29 cellular contexts compared by ENCODE assay signal in the genomic region with DNA sequence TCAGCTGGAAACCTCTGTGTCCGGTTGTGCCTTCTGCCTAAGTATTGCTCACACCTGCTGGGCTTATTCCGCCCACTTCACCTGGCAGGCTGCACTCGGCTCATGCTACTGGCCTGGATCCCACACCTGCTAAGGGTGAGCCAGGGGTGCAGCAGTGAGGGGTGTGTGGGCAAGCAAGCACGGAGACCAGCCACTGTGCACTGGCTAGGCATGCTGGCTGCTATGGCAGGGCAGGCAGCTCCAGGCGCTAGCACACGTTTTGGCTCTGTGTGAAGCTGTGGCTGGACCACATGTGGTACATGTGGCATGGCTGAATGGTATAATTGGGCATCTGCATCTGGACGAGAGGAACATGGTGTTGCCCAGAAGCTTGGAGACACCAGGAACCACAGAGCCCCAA.
"Had no signal": no experiment of that assay in that cellular context is flagged by ENCODE, and none has a peak within 500 bp of the region (broad histone marks: within the 10 kb centered on the region; RNA-seq: fewer than 3 reads in every experiment).

No MANE protein-coding gene starts in this region.

- H3K27me3 ChIP-seq: adrenal gland, ascending aorta, dorsolateral prefrontal cortex, left lung, sigmoid colon, stomach, tibial artery had no signal

- H3K9me3 Mint-ChIP-seq: activated naive CD8-positive, alpha-beta T cell treated with anti-CD3 and anti-CD28 coated beads for 36 hours; brain had no signal

- H3K9me3 ChIP-seq: adrenal gland, ascending aorta, left lung, mucosa of descending colon, sigmoid colon, stomach, tibial artery had no signal

- H3K4me3 ChIP-seq: adrenal gland, ascending aorta, coronary artery, dorsolateral prefrontal cortex, left lung, mucosa of descending colon, sigmoid colon, stomach, tibial artery had no signal

- H3K4me3 Mint-ChIP-seq: activated naive CD8-positive, alpha-beta T cell treated with anti-CD3 and anti-CD28 coated beads for 36 hours; brain; natural killer cell treated with Interleukin-12 subunit alpha and Interleukin-12 subunit beta and Interleukin-15 and Interleukin-18, amount 100 ng/mL, for 72 hours; stimulated activated naive B cell treated with anti-CD40 and anti-IgM and Interleukin-4, amounts not matched to agents 10 μg/mL and 1 μg/mL and 100 μg/mL, for 72 hours; T-helper 17 cell had no signal

- ATAC-seq: activated CD4-positive, CD25-positive, alpha-beta regulatory T cell treated with anti-CD3 and anti-CD28 coated beads, Interleukin-2, amount 50 U/mL, for 24 hours; left lung; mucosa of descending colon; natural killer cell treated with Interleukin-12 subunit alpha and Interleukin-12 subunit beta and Interleukin-15 and Interleukin-18, amount 100 ng/mL, for 72 hours; stimulated activated naive B cell treated with anti-CD40 and anti-IgM and Interleukin-4, amounts not matched to agents 10 μg/mL and 1 μg/mL and 100 μg/mL, for 72 hours; T-helper 17 cell had no signal

- H3K4me1 ChIP-seq: adrenal gland, ascending aorta, left lung, sigmoid colon, tibial artery had no signal

- H3K36me3 Mint-ChIP-seq: activated naive CD8-positive, alpha-beta T cell treated with anti-CD3 and anti-CD28 coated beads for 36 hours; brain; natural killer cell treated with Interleukin-12 subunit alpha and Interleukin-12 subunit beta and Interleukin-15 and Interleukin-18, amount 100 ng/mL, for 72 hours; stimulated activated naive B cell treated with anti-CD40 and anti-IgM and Interleukin-4, amounts not matched to agents 10 μg/mL and 1 μg/mL and 100 μg/mL, for 72 hours had no signal

- H3K4me1 Mint-ChIP-seq: activated naive CD8-positive, alpha-beta T cell treated with anti-CD3 and anti-CD28 coated beads for 36 hours; stimulated activated naive B cell treated with anti-CD40 and anti-IgM and Interleukin-4, amounts not matched to agents 10 μg/mL and 1 μg/mL and 100 μg/mL, for 72 hours; T-helper 17 cell had no signal

- H3K27ac ChIP-seq: adrenal gland, ascending aorta, coronary artery, dorsolateral prefrontal cortex, left lung, sigmoid colon, stomach, tibial artery, WERI-Rb-1 had no signal

- H3K27ac Mint-ChIP-seq: activated naive CD8-positive, alpha-beta T cell treated with anti-CD3 and anti-CD28 coated beads for 36 hours; natural killer cell treated with Interleukin-12 subunit alpha and Interleukin-12 subunit beta and Interleukin-15 and Interleukin-18, amount 100 ng/mL, for 72 hours; progenitor cell of endocrine pancreas; stimulated activated naive B cell treated with anti-CD40 and anti-IgM and Interleukin-4, amounts not matched to agents 10 μg/mL and 1 μg/mL and 100 μg/mL, for 72 hours; T-helper 17 cell had no signal

- DNase-seq: activated CD4-positive, alpha-beta T cell treated with anti-CD3 and anti-CD28 coated beads for 48 hours; activated CD4-positive, alpha-beta T cell treated with anti-CD3 and anti-CD28 coated beads, Interleukin-2, amount 50 U/mL, for 48 hours; activated CD8-positive, alpha-beta memory T cell treated with anti-CD3 and anti-CD28 coated beads for 24 hours; activated effector memory CD4-positive, alpha-beta T cell treated with Interleukin-2 at 50 U/mL for 16 hours; activated naive CD4-positive, alpha-beta T cell treated with Interleukin-2 at 50 U/mL for 16 hours; activated naive CD8-positive, alpha-beta T cell treated with anti-CD3 and anti-CD28 coated beads for 36 hours; adrenal gland; dorsolateral prefrontal cortex; effector memory CD4-positive, alpha-beta T cell; left lung; mucosa of descending colon; retina; sigmoid colon; small intestine; stimulated activated CD4-positive, alpha-beta T cell treated with anti-CD3 and anti-CD28 coated beads, Interleukin-1b, Interleukin-23, amount 100 ng/mL, for 48 hours; stimulated activated CD4-positive, alpha-beta T cell treated with anti-CD3 and anti-CD28 coated beads, Interleukin-4, amount 100 ng/mL, for 4 hours; stimulated activated CD8-positive, alpha-beta memory T cell treated with anti-CD3 and anti-CD28 coated beads, Interleukin-4, amount 100 ng/mL, for 48 hours; stimulated activated naive B cell treated with anti-CD40 and anti-IgM and Interleukin-4, amounts not matched to agents 10 μg/mL and 1 μg/mL and 100 μg/mL, for 72 hours; stomach; T-helper 17 cell; T1000; tibial artery; WERI-Rb-1 had no signal

- H3K36me3 ChIP-seq: adrenal gland, ascending aorta, left lung, sigmoid colon, stomach, tibial artery, WERI-Rb-1 had no signal
